Comparison of ENCODE assay signal across 13 cellular contexts in the genomic region with DNA sequence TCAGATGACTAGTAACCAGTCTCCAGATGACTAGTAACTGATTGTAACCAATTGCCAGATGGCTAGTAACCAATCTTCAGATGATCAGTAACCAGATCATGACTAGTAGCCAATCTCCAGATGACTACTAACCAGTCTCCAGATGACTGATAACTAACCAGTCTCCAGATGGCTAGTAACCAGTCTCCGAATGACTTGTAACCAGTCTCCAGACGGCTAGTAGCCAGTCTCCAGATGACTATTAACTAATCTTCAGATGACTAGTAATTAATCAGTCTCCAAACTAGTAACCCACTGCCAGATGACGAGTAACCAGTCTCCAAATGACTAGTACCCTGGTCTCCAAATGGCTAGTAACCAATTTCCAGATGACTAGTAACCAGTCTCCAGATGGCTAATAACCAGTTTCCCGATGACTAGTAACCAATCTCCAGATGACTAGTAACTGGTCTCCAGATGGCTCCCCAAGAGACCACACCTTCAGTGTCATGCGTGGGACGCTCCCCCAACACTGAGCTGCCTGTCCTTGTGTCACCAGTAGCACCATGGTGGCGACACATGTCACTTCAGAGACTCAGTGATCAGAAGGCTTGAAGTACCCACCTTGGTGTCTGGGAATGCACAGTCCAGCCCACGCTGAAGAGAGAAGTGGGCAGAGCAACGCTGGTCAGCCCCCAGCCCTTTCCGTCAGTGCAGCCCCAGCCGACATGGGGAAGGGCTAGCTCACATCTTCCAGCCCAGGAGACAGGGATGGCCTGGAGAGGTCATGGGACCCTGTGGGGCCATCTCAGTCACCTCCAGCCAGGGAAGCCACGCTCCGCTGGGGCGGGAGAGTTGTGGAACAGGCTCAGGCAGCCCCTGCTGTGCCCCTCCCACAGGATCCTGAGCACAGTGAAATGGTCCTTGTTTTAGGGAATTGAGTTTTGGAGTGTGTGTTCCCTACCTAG.
DNase-seq lines count a peak whose midpoint lies in the region; ATAC-seq and TF ChIP-seq lines count a peak whose summit lies in the region.
"Had no signal": no experiment of that assay in that cellular context is flagged by ENCODE, and none has a peak within 500 bp of the region (broad histone marks: within the 10 kb centered on the region; RNA-seq: fewer than 3 reads in every experiment).

No MANE protein-coding gene starts in this region.

- H3K27ac Mint-ChIP-seq in activated CD8-positive, alpha-beta memory T cell treated with anti-CD3 and anti-CD28 coated beads, Interleukin-2, amount 10 ng/mL, durations not matched to agents 7 days and 5 days = no peak overlapping the region
- H3K27ac Mint-ChIP-seq in osteocyte (ENCODE audit: unreplicated experiment) = no peak overlapping the region
- H3K27ac Mint-ChIP-seq: CD8-positive, alpha-beta T cell had no signal

- no peak for ATAC-seq in activated CD8-positive, alpha-beta memory T cell treated with anti-CD3 and anti-CD28 coated beads, Interleukin-2, amount 10 ng/mL, durations not matched to agents 7 days and 5 days
- ATAC-seq: A549; CD8-positive, alpha-beta T cell; HCT116 had no signal

- peak; percentile 38 for DNase-seq in activated CD8-positive, alpha-beta memory T cell treated with anti-CD3 and anti-CD28 coated beads, Interleukin-2, amount 10 ng/mL, durations not matched to agents 7 days and 5 days
- no peak for DNase-seq in activated CD8-positive, alpha-beta memory T cell treated with anti-CD3 and anti-CD28 coated beads, Interleukin-2, amount 50 U/mL, for 48 hours
- DNase-seq in islet precursor cell = peak; percentile 53
- peak; percentile 80 for DNase-seq in osteocyte (ENCODE audit: extremely low spot score, unreplicated experiment)
- no peak for DNase-seq in SIG-M5 (lab: John Stamatoyannopoulos, UW)
- no peak for DNase-seq in GM19240 (ENCODE audit: insufficient read length, low spot score)
- DNase-seq: COR-L47, DMS153, EL, GDM1 had no signal

- H3K27me3 Mint-ChIP-seq in activated CD8-positive, alpha-beta memory T cell treated with anti-CD3 and anti-CD28 coated beads, Interleukin-2, amount 10 ng/mL, durations not matched to agents 7 days and 5 days = peaks cover 20% of the 10 kb centered on the region
- H3K27me3 Mint-ChIP-seq in osteocyte (ENCODE audit: unreplicated experiment) = no peaks in the 10 kb centered on the region

- H3K9me3 Mint-ChIP-seq in activated CD8-positive, alpha-beta memory T cell treated with anti-CD3 and anti-CD28 coated beads, Interleukin-2, amount 10 ng/mL, durations not matched to agents 7 days and 5 days (ENCODE audit: low read depth) = no peaks in the 10 kb centered on the region
- H3K9me3 Mint-ChIP-seq in osteocyte (ENCODE audit: unreplicated experiment) = no peaks in the 10 kb centered on the region
- H3K9me3 Mint-ChIP-seq: CD8-positive, alpha-beta T cell had no signal

- H3K4me1 Mint-ChIP-seq in activated CD8-positive, alpha-beta memory T cell treated with anti-CD3 and anti-CD28 coated beads, Interleukin-2, amount 10 ng/mL, durations not matched to agents 7 days and 5 days = peaks cover 4% of the 10 kb centered on the region
- no peaks in the 10 kb centered on the region for H3K4me1 Mint-ChIP-seq in osteocyte (ENCODE audit: unreplicated experiment)

- TF ChIP-seq CTCF in osteocyte (IDR thresholded peaks at IDR 0.05) = no peak

- H3K4me3 Mint-ChIP-seq in activated CD8-positive, alpha-beta memory T cell treated with anti-CD3 and anti-CD28 coated beads, Interleukin-2, amount 10 ng/mL, durations not matched to agents 7 days and 5 days = no peak overlapping the region
- H3K4me3 Mint-ChIP-seq in osteocyte (ENCODE audit: unreplicated experiment) = no peak overlapping the region
- H3K4me3 Mint-ChIP-seq: CD8-positive, alpha-beta T cell had no signal

- no peaks in the 10 kb centered on the region for H3K36me3 Mint-ChIP-seq in activated CD8-positive, alpha-beta memory T cell treated with anti-CD3 and anti-CD28 coated beads, Interleukin-2, amount 10 ng/mL, durations not matched to agents 7 days and 5 days
- no peaks in the 10 kb centered on the region for H3K36me3 Mint-ChIP-seq in osteocyte (ENCODE audit: unreplicated experiment)
- H3K36me3 Mint-ChIP-seq: CD8-positive, alpha-beta T cell had no signal

- CTCF ChIA-PET in activated CD8-positive, alpha-beta memory T cell treated with anti-CD3 and anti-CD28 coated beads, Interleukin-2, amount 10 ng/mL, durations not matched to agents 7 days and 5 days (lab: Charles Lee) = interaction anchor here (0.7 to 1.3 kb wide), 2 partner anchors 10 to 427 kb away, joined by 4 to 9 read pairs; no protein-coding TSS in a partner anchor

Comparison
In these comparisons a context has a peak if more than half of its experiments do, and no peak if none do; other contexts are left out.
1. DNase-seq: peak in activated CD8-positive, alpha-beta memory T cell treated with anti-CD3 and anti-CD28 coated beads, Interleukin-2, amount 10 ng/mL, durations not matched to agents 7 days and 5 days (single experiment), islet precursor cell (single experiment) and osteocyte (single experiment); none in activated CD8-positive, alpha-beta memory T cell treated with anti-CD3 and anti-CD28 coated beads, Interleukin-2, amount 50 U/mL, for 48 hours (single experiment), SIG-M5 (single experiment) and GM19240 (single experiment).